ENCODE assay signal across 25 cellular contexts in genomic region chr11:2896047-2896446, GRCh38.
"Had no signal": no experiment of that assay in that cellular context is flagged by ENCODE, and none has a peak within 500 bp of the region (broad histone marks: within the 10 kb centered on the region; RNA-seq: fewer than 3 reads in every experiment).

No MANE protein-coding gene starts in this region.

- H3K27me3 Mint-ChIP-seq: activated naive CD4-positive, alpha-beta T cell treated with anti-CD3 and anti-CD28 coated beads, Interleukin-2, amount 50 U/mL, for 24 hours had no signal

- DNase-seq: activated CD4-positive, alpha-beta T cell treated with anti-CD3 and anti-CD28 coated beads, Interleukin-2, amount 50 U/mL, for 4 hours; activated gamma-delta T cell treated with Interleukin-2 at 50 U/mL for 16 hours; aorta; brain microvascular endothelial cell; caudate nucleus; effector memory CD4-positive, alpha-beta T cell; foreskin melanocyte; glutamatergic neuron; hippocampal formation; left ventricle myocardium superior; posterior cingulate gyrus; sigmoid colon; stimulated activated CD4-positive, alpha-beta T cell treated with anti-CD3 and anti-CD28 coated beads, Interleukin-15, amount 100 ng/mL, for 24 hours; stimulated activated naive CD4-positive, alpha-beta T cell; T1000 had no signal

- H3K4me2 ChIP-seq: smooth muscle cell had no signal

- FAIRE-seq: endothelial cell of umbilical vein had no signal

- H3K9me3 ChIP-seq: sigmoid colon, thoracic aorta, vagina had no signal

- H3K27ac Mint-ChIP-seq: activated naive CD4-positive, alpha-beta T cell treated with anti-CD3 and anti-CD28 coated beads, Interleukin-2, amount 50 U/mL, for 24 hours; activated T-helper 1 cell treated with anti-CD3 and anti-CD28 coated beads, Interleukin-12 subunit alpha, Interleukin-12 subunit beta, Interleukin-2, Interleukin-4 antibody, amounts not matched to agents 30 ng/mL and 10 ng/mL and 1 ng/mL, durations not matched to agents 14 hours and 24 hours and 36 hours; type B pancreatic cell; WTC11 had no signal

- H3K36me3 ChIP-seq: brain microvascular endothelial cell, sigmoid colon, thoracic aorta, vagina had no signal

- H3K27ac ChIP-seq: brain microvascular endothelial cell, sigmoid colon, thoracic aorta, vagina had no signal

- H3K9me3 Mint-ChIP-seq: activated naive CD4-positive, alpha-beta T cell treated with anti-CD3 and anti-CD28 coated beads, Interleukin-2, amount 50 U/mL, for 24 hours; activated T-helper 1 cell treated with anti-CD3 and anti-CD28 coated beads, Interleukin-12 subunit alpha, Interleukin-12 subunit beta, Interleukin-2, Interleukin-4 antibody, amounts not matched to agents 30 ng/mL and 10 ng/mL and 1 ng/mL, durations not matched to agents 14 hours and 24 hours and 36 hours; neural crest cell; type B pancreatic cell had no signal

- H3K4me3 Mint-ChIP-seq: activated naive CD4-positive, alpha-beta T cell treated with anti-CD3 and anti-CD28 coated beads, Interleukin-2, amount 50 U/mL, for 24 hours; activated T-helper 1 cell treated with anti-CD3 and anti-CD28 coated beads, Interleukin-12 subunit alpha, Interleukin-12 subunit beta, Interleukin-2, Interleukin-4 antibody, amounts not matched to agents 30 ng/mL and 10 ng/mL and 1 ng/mL, durations not matched to agents 14 hours and 24 hours and 36 hours; neural crest cell; type B pancreatic cell; WTC11 had no signal

- H3K36me3 Mint-ChIP-seq: activated naive CD4-positive, alpha-beta T cell treated with anti-CD3 and anti-CD28 coated beads, Interleukin-2, amount 50 U/mL, for 24 hours; type B pancreatic cell; WTC11 had no signal

- H3K4me3 ChIP-seq: sigmoid colon, smooth muscle cell, thoracic aorta, vagina had no signal

- ATAC-seq: esophagus mucosa, left ventricle myocardium superior, WTC11 had no signal

- H3K27me3 ChIP-seq: brain microvascular endothelial cell, sigmoid colon, vagina had no signal
